8 cellular contexts compared by ENCODE assay signal in the genomic region with DNA sequence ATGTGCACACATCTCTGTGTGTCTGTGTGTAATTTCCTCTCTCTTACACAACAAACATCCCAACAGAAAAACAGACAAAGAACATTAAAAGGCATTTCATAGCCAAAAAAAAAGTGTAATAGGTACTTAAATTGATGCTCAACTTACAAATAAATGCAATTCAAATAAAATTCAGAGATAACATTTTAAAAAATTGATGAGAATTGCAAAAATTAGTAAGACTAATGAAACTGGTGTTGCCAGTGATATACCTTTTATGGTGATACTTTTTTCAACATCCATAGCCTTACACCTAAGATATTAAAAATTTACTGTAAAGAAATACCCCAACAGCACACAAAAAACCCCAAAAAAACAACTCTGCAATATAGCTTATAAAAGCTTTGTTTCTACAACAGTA.
"Had no signal": no experiment of that assay in that cellular context is flagged by ENCODE, and none has a peak within 500 bp of the region (broad histone marks: within the 10 kb centered on the region; RNA-seq: fewer than 3 reads in every experiment).

No MANE protein-coding gene starts in this region.

- H3K27ac ChIP-seq: GM23248, HL-60 had no signal

- DNase-seq: GM23248, GOT3, H7, HFFc6, KG1 had no signal

- H3K9ac ChIP-seq: GM23248 had no signal

- ATAC-seq: HCT116 had no signal

- H3K9me3 ChIP-seq: HAP-1 had no signal

- H2AFZ ChIP-seq: GM23248 had no signal

- H3K4me1 ChIP-seq: HAP-1 had no signal

- H3K4me3 ChIP-seq: GM23248, HAP-1 had no signal
